ENCODE assay signal across 9 cellular contexts in the genomic region with DNA sequence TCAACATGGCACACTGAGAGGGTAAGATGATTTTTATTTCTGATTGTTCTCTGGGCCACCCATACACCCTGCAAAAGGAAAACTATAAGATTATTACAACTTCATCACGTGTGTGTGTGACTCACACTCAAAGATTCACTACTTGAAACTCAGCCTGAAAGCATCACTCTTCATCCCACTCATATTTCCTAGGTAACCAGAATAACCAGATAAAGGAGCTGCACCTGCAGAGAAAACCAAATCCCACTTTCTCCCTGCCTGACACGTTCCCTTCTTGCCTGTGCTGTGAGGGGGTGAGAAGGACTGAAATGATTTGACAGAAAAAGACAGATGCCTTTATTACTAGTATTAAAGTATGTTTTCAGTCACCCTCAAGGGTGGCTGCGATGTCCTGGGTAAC.
DNase-seq lines count a peak whose midpoint lies in the region; ATAC-seq and TF ChIP-seq lines count a peak whose summit lies in the region.
"Had no signal": no experiment of that assay in that cellular context is flagged by ENCODE, and none has a peak within 500 bp of the region (broad histone marks: within the 10 kb centered on the region; RNA-seq: fewer than 3 reads in every experiment).

No MANE protein-coding gene starts in this region.

- TF ChIP-seq CTCF in left ventricle myocardium inferior (IDR thresholded peaks at IDR 0.05; ENCODE audit: borderline replicate concordance) = no peak
- no peak for TF ChIP-seq CTCF in epithelial cell of esophagus (IDR thresholded peaks at IDR 0.05; ENCODE audit: insufficient read depth, low read depth, low read length, missing control alignments)

- no peaks in the 10 kb centered on the region for H3K27me3 Mint-ChIP-seq in stimulated activated naive CD8-positive, alpha-beta T cell treated with anti-CD3 and anti-CD28 coated beads, Interleukin-15, Interleukin-2, amounts not matched to agents 100 ng/mL and 50 ng/mL, for 24 hours
- H3K27me3 Mint-ChIP-seq: memory B cell had no signal

- H3K4me1 Mint-ChIP-seq in stimulated activated naive CD8-positive, alpha-beta T cell treated with anti-CD3 and anti-CD28 coated beads, Interleukin-15, Interleukin-2, amounts not matched to agents 100 ng/mL and 50 ng/mL, for 24 hours (ENCODE audit: low read depth) = peaks cover 67% of the 10 kb centered on the region

- H3K4me1 ChIP-seq in left ventricle myocardium inferior = peaks cover 85% of the 10 kb centered on the region
- peaks cover 7% of the 10 kb centered on the region for H3K4me1 ChIP-seq in right cardiac atrium (ENCODE audit: control insufficient read depth, insufficient read depth, low read length)

- H3K27ac ChIP-seq in left ventricle myocardium inferior (replicated peaks) (peak overlapping the region; percentile 83), right cardiac atrium (ENCODE audit: low read length) (no peak overlapping the region)

- H3K27ac Mint-ChIP-seq in stimulated activated naive CD8-positive, alpha-beta T cell treated with anti-CD3 and anti-CD28 coated beads, Interleukin-15, Interleukin-2, amounts not matched to agents 100 ng/mL and 50 ng/mL, for 24 hours = peak overlapping the region; percentile 97
- H3K27ac Mint-ChIP-seq: memory B cell had no signal

- ATAC-seq in right cardiac atrium (no peak), HG03520 (IDR thresholded peaks at IDR 0.05; ENCODE audit: unreplicated experiment) (peak; percentile 66)

- intact Hi-C loops in left ventricle myocardium inferior (cut with micrococcal nuclease) (no loop called here), right cardiac atrium (cut with DNase I) (no loop called here)

- H3K4me3 Mint-ChIP-seq in stimulated activated naive CD8-positive, alpha-beta T cell treated with anti-CD3 and anti-CD28 coated beads, Interleukin-15, Interleukin-2, amounts not matched to agents 100 ng/mL and 50 ng/mL, for 24 hours = peak overlapping the region; percentile 58
- H3K4me3 Mint-ChIP-seq: memory B cell had no signal

- peaks cover 21% of the 10 kb centered on the region for H3K36me3 Mint-ChIP-seq in stimulated activated naive CD8-positive, alpha-beta T cell treated with anti-CD3 and anti-CD28 coated beads, Interleukin-15, Interleukin-2, amounts not matched to agents 100 ng/mL and 50 ng/mL, for 24 hours (ENCODE audit: low read depth)
- H3K36me3 Mint-ChIP-seq: memory B cell had no signal

- H3K27me3 ChIP-seq in left ventricle myocardium inferior (ENCODE audit: low read depth) (no peaks in the 10 kb centered on the region), right cardiac atrium (ENCODE audit: control insufficient read depth, insufficient read depth) (no peaks in the 10 kb centered on the region)

- H3K9me3 ChIP-seq in left ventricle myocardium inferior (replicated peaks) (no peaks in the 10 kb centered on the region), right cardiac atrium (ENCODE audit: control insufficient read depth, low read length) (no peaks in the 10 kb centered on the region)

- H3K36me3 ChIP-seq in left ventricle myocardium inferior = peaks cover 3% of the 10 kb centered on the region

- DNase-seq in left ventricle myocardium inferior (no peak), right cardiac atrium (no peak), epithelial cell of esophagus (ENCODE audit: low read depth) (peak; percentile 62), NCI-H2227 (lab: John Stamatoyannopoulos, UW; ENCODE audit: unreplicated experiment) (no peak), HUDEP-2 (lab: John Stamatoyannopoulos, UW; ENCODE audit: unreplicated experiment in 76 of 76) (no peak)
- no peak for DNase-seq in effector CD8-positive, alpha-beta T cell (lab: John Stamatoyannopoulos, UW)

- 75% methylated on average over 3 of the region's 3 CpGs for WGBS in right cardiac atrium

- no peaks in the 10 kb centered on the region for H3K9me3 Mint-ChIP-seq in stimulated activated naive CD8-positive, alpha-beta T cell treated with anti-CD3 and anti-CD28 coated beads, Interleukin-15, Interleukin-2, amounts not matched to agents 100 ng/mL and 50 ng/mL, for 24 hours
- H3K9me3 Mint-ChIP-seq: memory B cell had no signal

- H3K4me3 ChIP-seq in left ventricle myocardium inferior (no peak overlapping the region), right cardiac atrium (ENCODE audit: low read length) (no peak overlapping the region), epithelial cell of esophagus (ENCODE audit: low read length) (no peak overlapping the region)
